Comparison of ENCODE assay signal across 1 cellular context in the genomic region with DNA sequence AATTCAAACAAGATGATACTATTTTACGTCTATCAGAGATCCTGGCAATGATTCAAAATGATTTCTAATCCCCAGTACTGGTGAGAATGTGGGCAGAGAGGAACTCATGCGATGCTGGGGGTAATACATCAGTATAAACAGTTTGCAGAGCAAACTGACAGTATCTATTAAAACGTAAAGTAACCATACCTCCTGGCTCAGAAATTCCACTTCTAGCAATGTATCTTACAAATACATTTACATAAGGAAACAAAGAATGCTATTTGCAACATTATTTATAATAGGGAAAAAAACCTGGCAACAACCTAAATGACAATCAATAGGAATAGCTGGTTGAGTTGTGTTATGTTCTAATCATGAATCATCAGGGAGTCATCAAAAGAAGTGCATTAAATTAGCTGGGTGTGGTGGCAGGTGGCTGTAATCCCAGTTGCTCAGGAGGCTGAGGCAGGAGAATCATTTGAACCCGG.
TF ChIP-seq lines count a peak whose summit lies in the region.

No MANE protein-coding gene starts in this region.

TF ChIP-seq in IMR-90, 13 proteins besides CTCF, POLR2A, EP300 and RAD21 (continued from another document):
- TF ChIP-seq MXI1 (IDR thresholded peaks at IDR 0.05; ENCODE audit: borderline replicate concordance, low read depth, low read length) (no peak), BHLHE40 (IDR thresholded peaks at IDR 0.05; ENCODE audit: low read depth, low read length) (no peak), NFE2L2 (IDR thresholded peaks at IDR 0.05; ENCODE audit: low read depth, low read length) (no peak), RFX5 (IDR thresholded peaks at IDR 0.05; ENCODE audit: low read depth, low read length) (no peak), FOS (IDR thresholded peaks at IDR 0.05; ENCODE audit: low read depth, low read length) (no peak), RCOR1 (IDR thresholded peaks at IDR 0.05; ENCODE audit: insufficient replicate concordance, low read length) (no peak)
- TF ChIP-seq, protein P1, sequence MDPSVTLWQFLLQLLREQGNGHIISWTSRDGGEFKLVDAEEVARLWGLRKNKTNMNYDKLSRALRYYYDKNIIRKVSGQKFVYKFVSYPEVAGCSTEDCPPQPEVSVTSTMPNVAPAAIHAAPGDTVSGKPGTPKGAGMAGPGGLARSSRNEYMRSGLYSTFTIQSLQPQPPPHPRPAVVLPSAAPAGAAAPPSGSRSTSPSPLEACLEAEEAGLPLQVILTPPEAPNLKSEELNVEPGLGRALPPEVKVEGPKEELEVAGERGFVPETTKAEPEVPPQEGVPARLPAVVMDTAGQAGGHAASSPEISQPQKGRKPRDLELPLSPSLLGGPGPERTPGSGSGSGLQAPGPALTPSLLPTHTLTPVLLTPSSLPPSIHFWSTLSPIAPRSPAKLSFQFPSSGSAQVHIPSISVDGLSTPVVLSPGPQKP (IDR thresholded peaks at IDR 0.05; ENCODE audit: borderline replicate concordance, low read depth, low read length) = no peak
TF ChIP-seq in IMR-90: peak in this region for 0.
